Comparison of ENCODE assay signal across 8 cellular contexts in the genomic region with DNA sequence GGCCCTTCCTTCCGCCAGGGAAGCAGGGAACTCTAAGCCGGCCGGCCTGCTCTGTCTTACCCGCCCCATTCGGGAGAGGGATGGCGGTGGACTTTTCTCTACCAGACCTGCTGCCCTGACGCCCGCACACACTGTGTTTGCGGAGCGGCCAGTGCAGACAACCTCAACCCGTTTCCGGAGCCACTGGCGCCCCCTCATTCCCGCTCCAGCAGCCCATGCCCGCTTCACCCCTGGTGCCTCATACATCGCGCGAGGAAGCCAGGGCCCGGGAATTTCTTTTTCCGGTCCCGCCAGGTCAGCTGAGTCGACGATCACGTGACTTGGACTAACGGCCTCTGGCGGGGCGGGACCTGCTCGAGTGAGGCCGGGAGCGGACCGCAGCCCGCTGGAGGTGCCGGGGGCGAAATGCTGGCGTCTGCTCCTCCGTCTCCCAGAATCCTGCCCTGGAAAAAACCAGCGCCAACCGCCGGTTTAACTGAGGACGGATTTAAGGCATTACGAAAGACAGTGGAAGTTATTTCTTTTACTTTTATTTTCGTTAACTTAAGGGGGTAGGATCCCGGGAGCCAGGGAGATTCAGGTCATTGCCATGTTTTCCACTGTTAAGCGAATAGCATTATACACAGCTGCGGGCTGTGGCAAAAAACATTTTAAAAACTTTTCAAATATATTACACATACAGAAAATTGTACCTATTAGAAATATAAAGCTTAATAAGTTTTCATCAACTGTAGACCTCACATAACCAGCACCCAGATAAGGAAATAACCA. TPM values are rescaled to one million over a fixed set of nuclear protein-coding genes. Genes with fewer than 3 reads are reported as not detected.
A peak's percentile ranks its signal among the peaks of the same experiment; 100 is the strongest.
DNase-seq lines count a peak whose midpoint lies in the region; ATAC-seq and TF ChIP-seq lines count a peak whose summit lies in the region.
"Not testable (repeated sequence)": the region's sequence is repeated elsewhere in the genome, so short reads cannot be mapped to it uniquely, and the experiment has no call there.

No MANE protein-coding gene starts in this region.

- H3K9me3 Mint-ChIP-seq in activated CD4-positive, alpha-beta memory T cell treated with anti-CD3 and anti-CD28 coated beads for 36 hours; chondrocyte (ENCODE audit: low read depth); stimulated activated memory B cell treated with anti-CD40 and anti-IgM and Interleukin-4, amounts not matched to agents 10 μg/mL and 1 μg/mL and 100 μg/mL, for 72 hours: not testable (repeated sequence)

- H3K4me3 ChIP-seq in iPS DF 6.9 (ENCODE audit: low read length): peak overlapping the region; percentile 27; the same call in 1 of the 2 replicates
- H3K4me3 ChIP-seq in trophoblast cell (ENCODE audit: low read depth, low read length): not testable (repeated sequence)

- H3K79me1 ChIP-seq in trophoblast cell (ENCODE audit: low read length): not testable (repeated sequence)

- H3K9ac ChIP-seq in trophoblast cell (ENCODE audit: low read length): not testable (repeated sequence)

- TF ChIP-seq RAD21 in Ishikawa (IDR thresholded peaks at IDR 0.05; ENCODE audit: low read depth): not testable (repeated sequence)

- H2BK12ac ChIP-seq in trophoblast cell (ENCODE audit: low read length): not testable (repeated sequence)

- CTCF ChIA-PET in activated CD4-positive, alpha-beta memory T cell treated with anti-CD3 and anti-CD28 coated beads for 36 hours (lab: Charles Lee): not testable (repeated sequence)

- TF ChIP-seq EP300 in Ishikawa (IDR thresholded peaks at IDR 0.05; ENCODE audit: borderline replicate concordance): 0 out of 2 replicates have a peak, but pooled peaks have one; percentile 17

- H4K91ac ChIP-seq in trophoblast cell (ENCODE audit: low read depth, low read length): peak overlapping the region; percentile 83

- not testable (repeated sequence) for H2AK5ac ChIP-seq in trophoblast cell (ENCODE audit: low read length)

- H4K8ac ChIP-seq in trophoblast cell (ENCODE audit: low read depth, low read length): peak overlapping the region; percentile 99

- peak overlapping the region; percentile 85 for H3K4me3 Mint-ChIP-seq in activated CD4-positive, alpha-beta memory T cell treated with anti-CD3 and anti-CD28 coated beads for 36 hours
- H3K4me3 Mint-ChIP-seq in chondrocyte (ENCODE audit: unreplicated experiment): peak overlapping the region; percentile 84
- H3K4me3 Mint-ChIP-seq in stimulated activated memory B cell treated with anti-CD40 and anti-IgM and Interleukin-4, amounts not matched to agents 10 μg/mL and 1 μg/mL and 100 μg/mL, for 72 hours: peak overlapping the region; percentile 91

- H3K4me1 ChIP-seq in iPS DF 6.9 (ENCODE audit: control insufficient read depth, insufficient read depth, low read length); trophoblast cell (ENCODE audit: control insufficient read depth in 1 of 2, insufficient read depth in 2 of 2, low read length in 2 of 2): not testable (repeated sequence)

- not testable (repeated sequence) for H3K4me1 Mint-ChIP-seq in activated CD4-positive, alpha-beta memory T cell treated with anti-CD3 and anti-CD28 coated beads for 36 hours (ENCODE audit: low read depth); chondrocyte (ENCODE audit: low read depth); stimulated activated memory B cell treated with anti-CD40 and anti-IgM and Interleukin-4, amounts not matched to agents 10 μg/mL and 1 μg/mL and 100 μg/mL, for 72 hours

- not testable (repeated sequence) for H3K36me3 ChIP-seq in iPS DF 6.9 (ENCODE audit: control insufficient read depth, insufficient read depth, low read length); trophoblast cell (ENCODE audit: control insufficient read depth in 1 of 2, insufficient read depth in 2 of 2, low read length in 2 of 2)

- not testable (repeated sequence) for H3K79me2 ChIP-seq in trophoblast cell (ENCODE audit: control insufficient read depth, insufficient read depth, low read length, poor library complexity)

- TF ChIP-seq CTCF in chondrocyte (IDR thresholded peaks at IDR 0.05): not testable (repeated sequence)

- H3K18ac ChIP-seq in trophoblast cell (ENCODE audit: low read length): not testable (repeated sequence)

- H3K27me3 ChIP-seq in iPS DF 6.9 (ENCODE audit: control insufficient read depth, insufficient read depth, low read length); trophoblast cell (ENCODE audit: insufficient read depth, low read length): not testable (repeated sequence)

- not testable (repeated sequence) for H3K14ac ChIP-seq in trophoblast cell (ENCODE audit: low read length)

- not testable (repeated sequence) for H3K27ac ChIP-seq in iPS DF 6.9 (ENCODE audit: low read length); trophoblast cell (ENCODE audit: low read depth, low read length)

- not testable (repeated sequence) for H3K27me3 Mint-ChIP-seq in activated CD4-positive, alpha-beta memory T cell treated with anti-CD3 and anti-CD28 coated beads for 36 hours; chondrocyte (ENCODE audit: low read depth); stimulated activated memory B cell treated with anti-CD40 and anti-IgM and Interleukin-4, amounts not matched to agents 10 μg/mL and 1 μg/mL and 100 μg/mL, for 72 hours

- not testable (repeated sequence) for H3K4ac ChIP-seq in trophoblast cell (ENCODE audit: low read depth, low read length)

- peak overlapping the region; percentile 83 for H2AFZ ChIP-seq in trophoblast cell (ENCODE audit: insufficient read depth, low read length, poor library complexity)

- not testable (repeated sequence) for H3K9me3 ChIP-seq in iPS DF 6.9 (ENCODE audit: control insufficient read depth, insufficient read depth, low read length); trophoblast cell (ENCODE audit: insufficient read depth, low read depth, low read length)

- DNase-seq in EL (peak; percentile 91), H4 (ENCODE audit: low spot score) (peak; percentile 76), chondrocyte (ENCODE audit: low spot score) (peak; percentile 97), iPS DF 6.9 (ENCODE audit: low read depth, low spot score) (peak; percentile 39), trophoblast cell (peak; percentile 88 to 96)
- peak; percentile 93 for DNase-seq in activated CD4-positive, alpha-beta memory T cell treated with anti-CD3 and anti-CD28 coated beads for 36 hours

- not testable (repeated sequence) for H3K23ac ChIP-seq in trophoblast cell (ENCODE audit: low read length)

- not testable (repeated sequence) for H3K36me3 Mint-ChIP-seq in activated CD4-positive, alpha-beta memory T cell treated with anti-CD3 and anti-CD28 coated beads for 36 hours; chondrocyte (ENCODE audit: low read depth); stimulated activated memory B cell treated with anti-CD40 and anti-IgM and Interleukin-4, amounts not matched to agents 10 μg/mL and 1 μg/mL and 100 μg/mL, for 72 hours

- POLR2A ChIA-PET in activated CD4-positive, alpha-beta memory T cell treated with anti-CD3 and anti-CD28 coated beads for 36 hours (lab: Charles Lee): not testable (repeated sequence)

- not testable (repeated sequence) for H2BK5ac ChIP-seq in trophoblast cell (ENCODE audit: low read depth, low read length, poor library complexity)

- ATAC-seq in stimulated activated memory B cell treated with anti-CD40 and anti-IgM and Interleukin-4, amounts not matched to agents 10 μg/mL and 1 μg/mL and 100 μg/mL, for 72 hours: peak; percentile 84

- peak overlapping the region; percentile 61 for H3K4me2 ChIP-seq in trophoblast cell (ENCODE audit: low read length)

- WGBS in iPS DF 6.9 (ENCODE audit: insufficient coverage, insufficient read length): no CpG with 5 or more reads among the region's 45 CpGs
- WGBS in trophoblast cell (ENCODE audit: extremely low coverage, insufficient coverage, insufficient read length): no CpG with 5 or more reads among the region's 45 CpGs

- H2BK120ac ChIP-seq in trophoblast cell (ENCODE audit: insufficient read depth, low read length, poor library complexity): not testable (repeated sequence)

- H4K12ac ChIP-seq in trophoblast cell (ENCODE audit: low read depth, low read length): peak overlapping the region; percentile 99

- intact Hi-C loops in activated CD4-positive, alpha-beta memory T cell treated with anti-CD3 and anti-CD28 coated beads for 36 hours (cut with micrococcal nuclease): not testable (repeated sequence)

- peak overlapping the region; percentile 76 for H3K27ac Mint-ChIP-seq in activated CD4-positive, alpha-beta memory T cell treated with anti-CD3 and anti-CD28 coated beads for 36 hours
- H3K27ac Mint-ChIP-seq in chondrocyte (ENCODE audit: unreplicated experiment): peak overlapping the region; percentile 96
- peak overlapping the region; percentile 84 for H3K27ac Mint-ChIP-seq in stimulated activated memory B cell treated with anti-CD40 and anti-IgM and Interleukin-4, amounts not matched to agents 10 μg/mL and 1 μg/mL and 100 μg/mL, for 72 hours

TF ChIP-seq in Ishikawa, 13 proteins besides CTCF, POLR2A, EP300 and RAD21:
- peak; percentile 58 for TF ChIP-seq TAF1 (IDR thresholded peaks at IDR 0.05; ENCODE audit: low read depth)
- TF ChIP-seq, protein P1, sequence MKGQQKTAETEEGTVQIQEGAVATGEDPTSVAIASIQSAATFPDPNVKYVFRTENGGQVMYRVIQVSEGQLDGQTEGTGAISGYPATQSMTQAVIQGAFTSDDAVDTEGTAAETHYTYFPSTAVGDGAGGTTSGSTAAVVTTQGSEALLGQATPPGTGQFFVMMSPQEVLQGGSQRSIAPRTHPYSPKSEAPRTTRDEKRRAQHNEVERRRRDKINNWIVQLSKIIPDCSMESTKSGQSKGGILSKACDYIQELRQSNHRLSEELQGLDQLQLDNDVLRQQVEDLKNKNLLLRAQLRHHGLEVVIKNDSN (IDR thresholded peaks at IDR 0.05): peak; percentile 94
- TF ChIP-seq YY1 (IDR thresholded peaks at IDR 0.05; ENCODE audit: low read depth): 0 out of 2 replicates have a peak, but pooled peaks have one; percentile 26
- TF ChIP-seq TCF12 (IDR thresholded peaks at IDR 0.05; ENCODE audit: low read depth): peak; percentile 26; the same call in 1 of the 2 replicates
- TF ChIP-seq MAX (IDR thresholded peaks at IDR 0.05): peak; percentile 91
TF ChIP-seq in Ishikawa: peak in this region for 5; not testable (repeated sequence) for 8.

RNA-seq across cellular contexts. Expression of gene GOLGA6A, which starts 17.8 kb away (rescaled TPM):
- not detected in 2 replicates for total RNA-seq in H4 (2014; rRNA removed; shearing (Covaris generic))
- total RNA-seq in activated CD4-positive, alpha-beta memory T cell treated with anti-CD3 and anti-CD28 coated beads for 36 hours: not detected
- 0.12 to 0.46 TPM in 2 of 3 replicates, not detected in the other for total RNA-seq in chondrocyte
- polyA plus RNA-seq in trophoblast cell (2013): 0.48 and 0.58 TPM in 2 replicates

RNA-seq across cellular contexts. Expression of gene ISLR2, which starts 30.2 kb away (rescaled TPM):
- total RNA-seq in H4 (2014; rRNA removed; shearing (Covaris generic)): not detected in 2 replicates
- total RNA-seq in activated CD4-positive, alpha-beta memory T cell treated with anti-CD3 and anti-CD28 coated beads for 36 hours: not detected
- 2.9 to 4.9 TPM (median 3.2 TPM) in 3 replicates for total RNA-seq in chondrocyte
- polyA plus RNA-seq in trophoblast cell (2013): 0.03 TPM in 2 replicates

Comparison
In these comparisons a context has a peak if more than half of its experiments do, and no peak if none do; other contexts are left out.
1. DNase-seq: peak in every context shown above with its lines; median percentile 97 in chondrocyte; 93 in activated CD4-positive, alpha-beta memory T cell treated with anti-CD3 and anti-CD28 coated beads for 36 hours; 92 in trophoblast cell; 91 in EL; 76 in H4; 39 in iPS DF 6.9.